In the genomic region with DNA sequence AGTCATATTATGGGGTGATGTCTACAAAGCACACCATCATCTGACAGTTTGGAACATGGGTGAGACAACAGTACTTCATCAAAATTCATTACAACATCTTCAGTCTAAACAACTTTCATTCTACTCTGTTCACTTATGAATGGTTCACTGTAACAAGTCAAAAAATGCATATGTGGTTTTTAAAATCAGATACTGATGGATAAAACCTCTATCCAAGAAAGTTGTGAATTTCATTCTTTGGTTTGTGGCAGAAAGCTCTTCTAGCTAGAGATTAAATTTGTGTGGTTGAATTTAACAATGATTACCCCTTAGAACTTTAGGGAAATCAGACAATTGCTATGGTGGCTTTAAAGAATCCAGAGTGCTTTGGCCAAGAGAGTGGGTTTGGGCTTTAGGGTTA, we compare ENCODE assay signal across 37 cellular contexts.
"Had no signal": no experiment of that assay in that cellular context is flagged by ENCODE, and none has a peak within 500 bp of the region (broad histone marks: within the 10 kb centered on the region; RNA-seq: fewer than 3 reads in every experiment).

No MANE protein-coding gene starts in this region.

- H3K4me3 Mint-ChIP-seq: activated B cell treated with CpG ODN at 0.5 μM for 24 hours; activated CD4-positive, alpha-beta memory T cell treated with anti-CD3 and anti-CD28 coated beads for 36 hours; activated CD4-positive, alpha-beta T cell treated with anti-CD3 and anti-CD28 coated beads, Interleukin-2, amount 10 ng/mL, durations not matched to agents 24 days and 14 days; activated CD8-positive, alpha-beta T cell treated with anti-CD3 and anti-CD28 coated beads for 36 hours; activated naive CD4-positive, alpha-beta T cell treated with anti-CD3 and anti-CD28 coated beads for 36 hours; activated naive CD8-positive, alpha-beta T cell treated with anti-CD3 and anti-CD28 coated beads for 36 hours; activated T-cell treated with anti-CD3 and anti-CD28 coated beads, Interleukin-2, amount 50 U/mL, for 4 hours; activated T-cell treated with anti-CD3 and anti-CD28 coated beads, Interleukin-2, amount 50 U/mL, for 72 hours; activated T-helper 1 cell treated with anti-CD3 and anti-CD28 coated beads, Interleukin-12 subunit alpha, Interleukin-12 subunit beta, Interleukin-2, Interleukin-4 antibody, amounts not matched to agents 30 ng/mL and 10 ng/mL and 1 ng/mL, durations not matched to agents 14 hours and 24 hours and 36 hours; activated T-helper 17 cell treated with anti-CD3 and anti-CD28 coated beads, Interleukin-2, amount 50 U/mL, for 72 hours; brain; central memory CD8-positive, alpha-beta T cell; T-helper 1 cell treated with Interleukin-12 subunit alpha and Interleukin-12 subunit beta and Interleukin-4 antibody, amounts not matched to agents 30 μg/mL and 1 μg/mL, for 36 hours; T-helper 2 cell treated with Interferon-gamma antibody and Interleukin-4, amounts not matched to agents 5 μg/mL and 100 μg/mL, for 36 hours had no signal

- H3K4me3 ChIP-seq: adrenal gland, cardiac muscle cell had no signal

- H3K9me3 ChIP-seq: adrenal gland had no signal

- H3K27ac Mint-ChIP-seq: activated B cell treated with CpG ODN at 0.5 μM for 24 hours; activated CD4-positive, alpha-beta memory T cell treated with anti-CD3 and anti-CD28 coated beads for 36 hours; activated CD4-positive, alpha-beta T cell treated with anti-CD3 and anti-CD28 coated beads, Interleukin-2, amount 10 ng/mL, durations not matched to agents 24 days and 14 days; activated CD8-positive, alpha-beta T cell treated with anti-CD3 and anti-CD28 coated beads for 36 hours; activated naive CD4-positive, alpha-beta T cell treated with anti-CD3 and anti-CD28 coated beads for 36 hours; activated naive CD4-positive, alpha-beta T cell treated with anti-CD3 and anti-CD28 coated beads, Interleukin-2, amount 50 U/mL, for 72 hours; activated naive CD8-positive, alpha-beta T cell treated with anti-CD3 and anti-CD28 coated beads for 36 hours; activated T-cell treated with anti-CD3 and anti-CD28 coated beads, Interleukin-2, amount 50 U/mL, for 72 hours; activated T-helper 1 cell treated with anti-CD3 and anti-CD28 coated beads, Interleukin-12 subunit alpha, Interleukin-12 subunit beta, Interleukin-2, Interleukin-4 antibody, amounts not matched to agents 30 ng/mL and 10 ng/mL and 1 ng/mL, durations not matched to agents 14 hours and 24 hours and 36 hours; activated T-helper 17 cell treated with anti-CD3 and anti-CD28 coated beads, Interleukin-2, amount 50 U/mL, for 72 hours; brain; T-helper 1 cell treated with Interleukin-12 subunit alpha and Interleukin-12 subunit beta and Interleukin-4 antibody, amounts not matched to agents 30 μg/mL and 1 μg/mL, for 36 hours; T-helper 2 cell treated with Interferon-gamma antibody and Interleukin-4, amounts not matched to agents 5 μg/mL and 100 μg/mL, for 36 hours had no signal

- H3K9me3 Mint-ChIP-seq: activated B cell treated with CpG ODN at 0.5 μM for 24 hours; activated CD4-positive, alpha-beta memory T cell treated with anti-CD3 and anti-CD28 coated beads for 36 hours; activated CD4-positive, alpha-beta T cell treated with anti-CD3 and anti-CD28 coated beads, Interleukin-2, amount 10 ng/mL, durations not matched to agents 24 days and 14 days; activated CD8-positive, alpha-beta T cell treated with anti-CD3 and anti-CD28 coated beads for 36 hours; activated naive CD4-positive, alpha-beta T cell treated with anti-CD3 and anti-CD28 coated beads for 36 hours; activated naive CD4-positive, alpha-beta T cell treated with anti-CD3 and anti-CD28 coated beads, Interleukin-2, amount 50 U/mL, for 72 hours; activated naive CD8-positive, alpha-beta T cell treated with anti-CD3 and anti-CD28 coated beads for 36 hours; activated T-cell treated with anti-CD3 and anti-CD28 coated beads, Interleukin-2, amount 50 U/mL, for 4 hours; activated T-helper 1 cell treated with anti-CD3 and anti-CD28 coated beads, Interleukin-12 subunit alpha, Interleukin-12 subunit beta, Interleukin-2, Interleukin-4 antibody, amounts not matched to agents 30 ng/mL and 10 ng/mL and 1 ng/mL, durations not matched to agents 14 hours and 24 hours and 36 hours; activated T-helper 17 cell treated with anti-CD3 and anti-CD28 coated beads, Interleukin-2, amount 50 U/mL, for 72 hours; central memory CD8-positive, alpha-beta T cell; T-helper 1 cell treated with Interleukin-12 subunit alpha and Interleukin-12 subunit beta and Interleukin-4 antibody, amounts not matched to agents 30 μg/mL and 1 μg/mL, for 36 hours had no signal

- FAIRE-seq: bronchial epithelial cell, TTC549 had no signal

- H3K27me3 Mint-ChIP-seq: activated CD4-positive, alpha-beta memory T cell treated with anti-CD3 and anti-CD28 coated beads for 36 hours; activated CD8-positive, alpha-beta T cell treated with anti-CD3 and anti-CD28 coated beads for 36 hours; activated naive CD8-positive, alpha-beta T cell treated with anti-CD3 and anti-CD28 coated beads for 36 hours; activated T-helper 17 cell treated with anti-CD3 and anti-CD28 coated beads, Interleukin-2, amount 50 U/mL, for 72 hours; brain; central memory CD8-positive, alpha-beta T cell had no signal

- ATAC-seq: activated CD8-positive, alpha-beta T cell treated with anti-CD3 and anti-CD28 coated beads for 36 hours; activated naive CD4-positive, alpha-beta T cell treated with anti-CD3 and anti-CD28 coated beads, Interleukin-2, amount 50 U/mL, for 72 hours; activated T-cell treated with anti-CD3 and anti-CD28 coated beads, Interleukin-2, amount 50 U/mL, for 4 hours; activated T-cell treated with anti-CD3 and anti-CD28 coated beads, Interleukin-2, amount 50 U/mL, for 72 hours; activated T-helper 17 cell treated with anti-CD3 and anti-CD28 coated beads, Interleukin-2, amount 50 U/mL, for 72 hours had no signal

- H3K36me3 Mint-ChIP-seq: activated CD4-positive, alpha-beta memory T cell treated with anti-CD3 and anti-CD28 coated beads for 36 hours; activated naive CD4-positive, alpha-beta T cell treated with anti-CD3 and anti-CD28 coated beads, Interleukin-2, amount 50 U/mL, for 72 hours; activated naive CD8-positive, alpha-beta T cell treated with anti-CD3 and anti-CD28 coated beads for 36 hours; brain had no signal

- H3K36me3 ChIP-seq: adrenal gland, cardiac muscle cell had no signal

- DNase-seq: activated B cell treated with CpG ODN at 0.5 μM for 24 hours; activated CD4-positive, alpha-beta memory T cell treated with anti-CD3 and anti-CD28 coated beads for 36 hours; activated CD4-positive, alpha-beta T cell treated with anti-CD3 and anti-CD28 coated beads for 4 hours; activated CD4-positive, alpha-beta T cell treated with anti-CD3 and anti-CD28 coated beads, Interleukin-2, amount 10 ng/mL, durations not matched to agents 24 days and 14 days; activated CD4-positive, alpha-beta T cell treated with anti-CD3 and anti-CD28 coated beads, Interleukin-2, amount 50 U/mL, for 1 hour; activated CD4-positive, alpha-beta T cell treated with anti-CD3 and anti-CD28 coated beads, Interleukin-2, amount 50 U/mL, for 4 hours; activated CD4-positive, CD25-positive, alpha-beta regulatory T cell treated with anti-CD3 and anti-CD28 coated beads, Interleukin-2, amount 50 U/mL, for 72 hours; activated CD8-positive, alpha-beta memory T cell treated with anti-CD3 and anti-CD28 coated beads, Interleukin-2, amount 50 U/mL, for 4 hours; activated CD8-positive, alpha-beta T cell treated with anti-CD3 and anti-CD28 coated beads for 36 hours; activated effector memory CD4-positive, alpha-beta T cell treated with anti-CD3 and anti-CD28 coated beads, Interleukin-2, amount 50 U/mL, for 16 hours; activated gamma-delta T cell treated with Interleukin-2 at 50 U/mL for 16 hours; activated naive CD4-positive, alpha-beta T cell; activated naive CD4-positive, alpha-beta T cell treated with anti-CD3 and anti-CD28 coated beads for 36 hours; activated naive CD4-positive, alpha-beta T cell treated with anti-CD3 and anti-CD28 coated beads, Interleukin-2, amount 50 U/mL, for 16 hours; activated naive CD8-positive, alpha-beta T cell treated with anti-CD3 and anti-CD28 coated beads for 36 hours; activated T-cell treated with anti-CD3 and anti-CD28 coated beads for 4 hours; activated T-cell treated with anti-CD3 and anti-CD28 coated beads, Interleukin-2, amount 50 U/mL, for 1 hour; activated T-cell treated with anti-CD3 and anti-CD28 coated beads, Interleukin-2, amount 50 U/mL, for 4 hours; activated T-cell treated with anti-CD3 and anti-CD28 coated beads, Interleukin-2, amount 50 U/mL, for 72 hours; adrenal gland; amygdala; anterior cingulate cortex; caudate nucleus; cerebellar nuclear complex; T-helper 1 cell; T-helper 9 cell had no signal

- H3K27ac ChIP-seq: adrenal gland, cardiac muscle cell, VCaP had no signal

- H3K27me3 ChIP-seq: adrenal gland, cardiac muscle cell had no signal
